ENCODE assay signal across 1 cellular context in the genomic region with DNA sequence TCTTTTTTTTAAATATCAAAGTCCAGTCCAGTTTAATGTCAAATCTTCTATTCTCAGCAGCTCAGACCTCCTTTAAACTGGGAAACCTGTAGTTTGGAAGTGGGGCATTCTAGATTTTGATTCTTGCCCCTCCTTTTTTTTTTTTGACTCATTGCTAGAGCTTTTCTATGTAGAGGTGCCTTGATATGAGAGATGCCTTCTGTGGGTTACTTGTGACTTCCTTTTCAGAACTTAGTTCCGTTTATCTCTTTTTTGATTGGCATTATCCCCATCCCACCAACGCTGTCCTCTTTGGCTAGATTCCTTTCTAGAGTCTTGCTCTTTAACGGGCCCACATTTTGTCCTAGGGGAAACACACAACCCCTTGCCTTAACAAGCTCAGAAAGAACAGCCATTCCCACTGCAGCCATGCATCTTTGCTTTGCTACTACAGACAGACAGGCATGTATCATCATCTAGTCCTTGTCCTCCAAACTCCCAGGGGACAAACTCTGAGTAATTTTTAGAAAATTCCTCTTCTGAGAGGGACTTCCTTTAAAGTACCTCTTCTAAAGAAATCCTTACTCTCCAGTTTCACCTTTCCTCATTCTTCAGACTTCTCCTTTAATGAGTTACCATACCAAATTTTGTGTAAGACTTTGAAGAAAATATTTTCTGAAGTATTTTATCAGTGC.
TF ChIP-seq lines count a peak whose summit lies in the region.

No MANE protein-coding gene starts in this region.

TF ChIP-seq in SK-N-SH, 30 proteins besides CTCF, POLR2A, EP300 and RAD21 (continued from another document):
- TF ChIP-seq, protein P1, sequence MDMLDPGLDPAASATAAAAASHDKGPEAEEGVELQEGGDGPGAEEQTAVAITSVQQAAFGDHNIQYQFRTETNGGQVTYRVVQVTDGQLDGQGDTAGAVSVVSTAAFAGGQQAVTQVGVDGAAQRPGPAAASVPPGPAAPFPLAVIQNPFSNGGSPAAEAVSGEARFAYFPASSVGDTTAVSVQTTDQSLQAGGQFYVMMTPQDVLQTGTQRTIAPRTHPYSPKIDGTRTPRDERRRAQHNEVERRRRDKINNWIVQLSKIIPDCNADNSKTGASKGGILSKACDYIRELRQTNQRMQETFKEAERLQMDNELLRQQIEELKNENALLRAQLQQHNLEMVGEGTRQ (IDR thresholded peaks at IDR 0.05; ENCODE audit: borderline replicate concordance, low read depth, low read length): no peak
